Comparison of ENCODE assay signal across 17 cellular contexts in the genomic region with DNA sequence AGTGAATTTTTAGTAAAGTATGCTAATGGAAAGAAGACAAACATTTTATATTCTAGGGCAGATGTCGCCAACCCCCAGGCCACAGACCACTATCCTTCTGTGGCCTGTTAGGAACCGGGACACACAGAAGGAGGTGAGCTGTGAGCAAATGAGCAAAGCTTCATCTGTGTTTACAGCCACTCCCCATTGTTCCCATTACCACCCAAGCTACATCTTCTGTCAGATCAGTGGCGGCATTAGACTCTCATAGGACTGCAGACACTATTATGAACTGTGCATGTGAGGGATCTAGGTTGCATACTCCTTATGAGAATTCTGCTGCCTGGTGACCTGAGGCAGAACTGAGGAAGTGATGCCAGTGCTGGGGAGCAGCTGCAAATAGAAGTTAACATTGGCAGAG. TPM values are rescaled to one million over a fixed set of nuclear protein-coding genes. Genes with fewer than 3 reads are reported as not detected.
"Had no signal": no experiment of that assay in that cellular context is flagged by ENCODE, and none has a peak within 500 bp of the region (broad histone marks: within the 10 kb centered on the region; RNA-seq: fewer than 3 reads in every experiment).

No MANE protein-coding gene starts in this region.

- H3K4me1 Mint-ChIP-seq: naive B cell; naive thymus-derived CD8-positive, alpha-beta T cell had no signal

- H3K27ac Mint-ChIP-seq: mesothelial cell of epicardium; naive B cell; naive thymus-derived CD8-positive, alpha-beta T cell had no signal

- DNase-seq: dermis blood vessel endothelial cell; dorsolateral prefrontal cortex; effector CD4-positive, alpha-beta T cell; effector memory CD4-positive, alpha-beta T cell; foreskin keratinocyte; head of caudate nucleus; heart right ventricle; hippocampal formation; left cardiac atrium; left lung; left ventricle myocardium superior; lower lobe of right lung; mesenchymal stem cell; mucosa of descending colon; naive B cell; naive thymus-derived CD8-positive, alpha-beta T cell had no signal

- H3K27me3 Mint-ChIP-seq: naive B cell had no signal

- H3K4me3 Mint-ChIP-seq: mesothelial cell of epicardium; naive B cell; naive thymus-derived CD8-positive, alpha-beta T cell had no signal

- H3K36me3 Mint-ChIP-seq: mesothelial cell of epicardium; naive B cell; naive thymus-derived CD8-positive, alpha-beta T cell had no signal

RNA-seq across cellular contexts. Expression of a gene that starts 36.9 kb away (rescaled TPM):
- polyA plus RNA-seq: naive thymus-derived CD8-positive, alpha-beta T cell had no signal
